In the genomic region with DNA sequence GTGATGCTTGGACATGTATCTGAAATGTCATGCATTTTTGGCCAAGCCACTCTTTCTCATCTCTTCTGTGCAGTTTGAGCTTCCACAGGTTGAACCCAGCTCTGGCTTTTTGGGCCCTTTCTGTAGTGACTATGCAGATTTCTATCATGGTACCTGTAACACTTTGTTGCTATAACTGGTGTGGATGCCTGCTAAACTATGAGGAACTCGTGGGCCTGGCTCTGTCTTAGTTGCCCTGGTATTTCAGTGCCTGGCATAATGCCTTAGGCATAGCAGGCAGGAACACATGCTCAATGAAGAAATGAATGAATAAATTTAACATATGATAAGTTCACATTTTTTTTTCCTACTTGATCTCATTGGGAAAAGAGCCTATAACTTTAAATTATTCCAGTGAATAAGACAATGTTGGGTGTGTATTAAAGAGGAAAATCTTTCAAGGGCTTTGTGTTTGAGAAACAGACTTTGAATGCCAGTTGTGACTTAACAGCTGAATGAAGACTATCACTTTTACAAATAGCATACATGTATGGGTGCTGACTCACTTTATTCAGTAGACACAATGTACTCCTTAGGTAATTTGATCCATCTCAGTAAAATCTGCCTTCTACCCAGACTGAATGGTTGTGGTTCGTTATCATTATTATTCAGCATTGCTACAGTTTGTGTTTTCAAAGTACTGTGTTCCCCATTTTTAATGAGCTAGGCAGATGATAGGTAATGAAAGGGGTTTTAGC, we compare ENCODE assay signal across 13 cellular contexts.
DNase-seq lines count a peak whose midpoint lies in the region; ATAC-seq and TF ChIP-seq lines count a peak whose summit lies in the region.
"Had no signal": no experiment of that assay in that cellular context is flagged by ENCODE, and none has a peak within 500 bp of the region (broad histone marks: within the 10 kb centered on the region; RNA-seq: fewer than 3 reads in every experiment).

No MANE protein-coding gene starts in this region.

- no peak overlapping the region for H3K27ac Mint-ChIP-seq in T-helper 17 cell

- ATAC-seq in GM18858 (IDR thresholded peaks at IDR 0.05; ENCODE audit: unreplicated experiment), result no peak
- ATAC-seq in T-helper 17 cell, result no peak
- ATAC-seq: GM12878 had no signal

- no peak overlapping the region for H3K4me3 Mint-ChIP-seq in T-helper 17 cell

- H3K36me3 Mint-ChIP-seq in T-helper 17 cell (ENCODE audit: low read depth), result no peaks in the 10 kb centered on the region

- H3K27ac ChIP-seq in left ventricle myocardium inferior (replicated peaks) (peak overlapping the region; percentile 68), colonic mucosa (no peak overlapping the region)
- H3K27ac ChIP-seq: BLaER1 treated with 17β-estradiol and CSF1 and Interleukin-3, amounts not matched to agents 10 nM and 100 nM; pancreas had no signal

- intact Hi-C loops in left ventricle myocardium inferior (cut with micrococcal nuclease) (no loop called here), colonic mucosa (cut with DNase I) (loop anchor here (10.0 kb wide), 1 partner anchor 149 kb away; no protein-coding TSS in a partner anchor)

- H3K27me3 ChIP-seq in adipocyte (replicated peaks; ENCODE audit: control insufficient read depth, insufficient read depth, low read length) (no peaks in the 10 kb centered on the region), left ventricle myocardium inferior (ENCODE audit: low read depth) (no peaks in the 10 kb centered on the region), colonic mucosa (no peaks in the 10 kb centered on the region)
- H3K27me3 ChIP-seq: BLaER1 treated with 17β-estradiol and CSF1 and Interleukin-3, amounts not matched to agents 10 nM and 100 nM; pancreas had no signal

- H3K36me3 ChIP-seq in adipocyte (ENCODE audit: control insufficient read depth, insufficient read depth, low read length, severe bottlenecking), result no peaks in the 10 kb centered on the region
- no peaks in the 10 kb centered on the region for H3K36me3 ChIP-seq in left ventricle myocardium inferior
- no peaks in the 10 kb centered on the region for H3K36me3 ChIP-seq in colonic mucosa
- H3K36me3 ChIP-seq: pancreas had no signal

- H3K27me3 Mint-ChIP-seq in T-helper 17 cell, result no peaks in the 10 kb centered on the region

- DNase-seq in A172 (ENCODE audit: low spot score) (peak; percentile 90), HPDE6-E6E7 (ENCODE audit: extremely low spot score) (peak; percentile 88), adipocyte (ENCODE audit: low read depth) (peak; percentile 90), left ventricle myocardium inferior (no peak), T-helper 17 cell (no peak), colonic mucosa (no peak), NCI-H510A treated with DMSO at 0.1 percent for 48 hours (lab: John Stamatoyannopoulos, UW) (no peak)
- DNase-seq: cerebellar nuclear complex, NCI-H1436, pancreas had no signal

- H3K9me3 ChIP-seq in adipocyte (ENCODE audit: control insufficient read depth, low read length) (peaks cover 13% of the 10 kb centered on the region), left ventricle myocardium inferior (replicated peaks) (peaks cover 7% of the 10 kb centered on the region), T-helper 17 cell (ENCODE audit: control insufficient read depth, low read length, poor library complexity, severe bottlenecking) (no peaks in the 10 kb centered on the region), colonic mucosa (no peaks in the 10 kb centered on the region)
- H3K9me3 ChIP-seq: pancreas had no signal

- no peak for TF ChIP-seq CTCF in left ventricle myocardium inferior (IDR thresholded peaks at IDR 0.05; ENCODE audit: borderline replicate concordance)
- no peak for TF ChIP-seq CTCF in colonic mucosa (IDR thresholded peaks at IDR 0.05)

- peaks cover 38% of the 10 kb centered on the region for H3K4me1 ChIP-seq in adipocyte (ENCODE audit: control insufficient read depth, insufficient read depth, low read length)
- H3K4me1 ChIP-seq in left ventricle myocardium inferior, result peaks cover 48% of the 10 kb centered on the region
- no peaks in the 10 kb centered on the region for H3K4me1 ChIP-seq in colonic mucosa
- H3K4me1 ChIP-seq: pancreas had no signal

- H3K9ac ChIP-seq in adipocyte (ENCODE audit: low read length) (peak overlapping the region; percentile 68), colonic mucosa (ENCODE audit: low read depth in 2 of 2, low read length in 2 of 2) (no peak overlapping the region)
- H3K9ac ChIP-seq: BLaER1 treated with 17β-estradiol and CSF1 and Interleukin-3, amounts not matched to agents 10 nM and 100 nM had no signal

- H3K4me3 ChIP-seq in adipocyte (ENCODE audit: low read length) (peak overlapping the region; percentile 60), left ventricle myocardium inferior (no peak overlapping the region), colonic mucosa (no peak overlapping the region)
- H3K4me3 ChIP-seq: BLaER1 treated with 17β-estradiol and CSF1 and Interleukin-3, amounts not matched to agents 10 nM and 100 nM; GM12878; pancreas had no signal

- H3K4me1 Mint-ChIP-seq in T-helper 17 cell, result no peaks in the 10 kb centered on the region

Comparison
In these comparisons a context has a peak if more than half of its experiments do, and no peak if none do; other contexts are left out.
1. DNase-seq: peak in A172 (single experiment), HPDE6-E6E7 (single experiment) and adipocyte (single experiment); none in left ventricle myocardium inferior (single experiment), T-helper 17 cell (0 of 3), colonic mucosa (single experiment) and NCI-H510A treated with DMSO at 0.1 percent for 48 hours (single experiment).